Comparison of ENCODE assay signal across 8 cellular contexts in genomic region chr13:87368639-87369038, GRCh38.
"Had no signal": no experiment of that assay in that cellular context is flagged by ENCODE, and none has a peak within 500 bp of the region (broad histone marks: within the 10 kb centered on the region; RNA-seq: fewer than 3 reads in every experiment).

No MANE protein-coding gene starts in this region.

- H3K4me2 ChIP-seq: KMS-11 had no signal

- H3K4me3 ChIP-seq: K562 had no signal

- DNase-seq: IMR-90, KBM-7, KG1 had no signal

- ATAC-seq: HepG2, K562 had no signal

- H3K27ac ChIP-seq: HL-60, KMS-11 had no signal

- FAIRE-seq: HepG2, HTR-8/SVneo, K562 had no signal
